Comparison of ENCODE assay signal across 17 cellular contexts in the genomic region with DNA sequence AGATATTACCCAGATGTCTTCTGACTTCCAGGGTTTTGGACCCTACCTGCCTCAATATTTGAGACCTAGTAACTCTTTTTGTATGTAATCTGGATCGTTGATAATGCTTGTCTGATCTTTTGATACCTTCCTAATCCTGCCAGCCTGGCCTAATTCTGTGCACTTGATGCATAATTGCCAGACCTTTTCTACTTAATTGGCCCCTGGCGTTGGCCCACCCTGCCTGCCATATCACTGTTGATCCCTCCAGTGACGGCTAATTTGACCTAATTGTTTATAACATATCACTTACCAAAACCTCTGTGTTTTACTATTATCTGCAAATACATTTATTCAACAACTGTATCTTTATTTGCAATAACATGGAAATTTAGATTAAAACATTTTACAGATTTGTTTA.
"Had no signal": no experiment of that assay in that cellular context is flagged by ENCODE, and none has a peak within 500 bp of the region (broad histone marks: within the 10 kb centered on the region; RNA-seq: fewer than 3 reads in every experiment).

No MANE protein-coding gene starts in this region.

- H3K4me3 ChIP-seq: adrenal gland, gastrocnemius medialis, heart right ventricle, spleen, upper lobe of left lung had no signal

- DNase-seq: activated CD4-positive, alpha-beta T cell treated with anti-CD3 and anti-CD28 coated beads, Interleukin-2, amount 10 ng/mL, durations not matched to agents 7 days and 5 days; activated CD4-positive, CD25-positive, alpha-beta regulatory T cell; activated CD8-positive, alpha-beta memory T cell treated with anti-CD3 and anti-CD28 coated beads for 24 hours; activated naive CD4-positive, alpha-beta T cell treated with anti-CD3 and anti-CD28 coated beads, Interleukin-2, amount 50 U/mL, for 16 hours; adrenal gland; gastrocnemius medialis; heart right ventricle; kidney; left ventricle myocardium superior; mesendoderm; spleen; stimulated activated CD4-positive, alpha-beta T cell treated with anti-CD3 and anti-CD28 coated beads, Interleukin-1b, Interleukin-23, amount 100 ng/mL, for 48 hours; stimulated activated naive B cell treated with anti-CD40 and anti-IgM and Interleukin-4, amounts not matched to agents 10 μg/mL and 1 μg/mL and 100 μg/mL, for 72 hours; upper lobe of left lung had no signal

- H3K9me3 ChIP-seq: adrenal gland, gastrocnemius medialis, heart right ventricle, spleen, upper lobe of left lung had no signal

- H3K36me3 ChIP-seq: adrenal gland, gastrocnemius medialis, heart right ventricle, spleen, upper lobe of left lung had no signal

- H3K27ac Mint-ChIP-seq: activated CD4-positive, alpha-beta T cell treated with anti-CD3 and anti-CD28 coated beads, Interleukin-2, amount 10 ng/mL, durations not matched to agents 7 days and 5 days; stimulated activated naive B cell treated with anti-CD40 and anti-IgM and Interleukin-4, amounts not matched to agents 10 μg/mL and 1 μg/mL and 100 μg/mL, for 72 hours; T-helper 1 cell treated with Interleukin-12 subunit alpha and Interleukin-12 subunit beta and Interleukin-4 antibody, amounts not matched to agents 30 μg/mL and 1 μg/mL, for 36 hours had no signal

- H3K27me3 Mint-ChIP-seq: activated CD4-positive, alpha-beta T cell treated with anti-CD3 and anti-CD28 coated beads, Interleukin-2, amount 10 ng/mL, durations not matched to agents 7 days and 5 days; stimulated activated naive B cell treated with anti-CD40 and anti-IgM and Interleukin-4, amounts not matched to agents 10 μg/mL and 1 μg/mL and 100 μg/mL, for 72 hours had no signal

- H3K27ac ChIP-seq: adrenal gland, gastrocnemius medialis, spleen, upper lobe of left lung had no signal

- ATAC-seq: gastrocnemius medialis; heart right ventricle; left ventricle myocardium superior; sciatic nerve; stimulated activated naive B cell treated with anti-CD40 and anti-IgM and Interleukin-4, amounts not matched to agents 10 μg/mL and 1 μg/mL and 100 μg/mL, for 72 hours had no signal

- H3K36me3 Mint-ChIP-seq: stimulated activated naive B cell treated with anti-CD40 and anti-IgM and Interleukin-4, amounts not matched to agents 10 μg/mL and 1 μg/mL and 100 μg/mL, for 72 hours had no signal

- H3K27me3 ChIP-seq: adrenal gland, gastrocnemius medialis, heart right ventricle, spleen, upper lobe of left lung had no signal

- H3K4me3 Mint-ChIP-seq: activated CD4-positive, alpha-beta T cell treated with anti-CD3 and anti-CD28 coated beads, Interleukin-2, amount 10 ng/mL, durations not matched to agents 7 days and 5 days; brain; stimulated activated naive B cell treated with anti-CD40 and anti-IgM and Interleukin-4, amounts not matched to agents 10 μg/mL and 1 μg/mL and 100 μg/mL, for 72 hours; T-helper 1 cell treated with Interleukin-12 subunit alpha and Interleukin-12 subunit beta and Interleukin-4 antibody, amounts not matched to agents 30 μg/mL and 1 μg/mL, for 36 hours had no signal
